In the genomic region with DNA sequence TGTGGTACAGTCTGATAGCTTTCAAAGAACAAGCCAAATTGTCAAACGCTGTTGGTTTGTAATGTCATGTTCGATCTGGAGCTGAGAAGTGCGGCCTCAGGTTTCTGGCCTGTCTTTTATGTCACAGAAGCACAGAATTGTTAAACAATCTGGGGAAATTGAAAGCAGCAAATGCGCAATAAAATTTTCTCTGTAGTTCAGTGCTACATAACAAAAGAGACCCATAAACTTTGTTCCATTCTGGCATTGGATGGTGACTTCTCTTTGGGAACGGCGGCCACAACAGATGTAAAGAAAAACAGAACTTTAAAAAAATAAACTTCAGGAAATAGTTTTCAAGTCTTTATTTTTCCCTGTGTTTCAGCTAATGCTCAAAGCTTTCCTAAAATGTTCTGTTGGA, we compare ENCODE assay signal across 26 cellular contexts.
"Had no signal": no experiment of that assay in that cellular context is flagged by ENCODE, and none has a peak within 500 bp of the region (broad histone marks: within the 10 kb centered on the region; RNA-seq: fewer than 3 reads in every experiment).

No MANE protein-coding gene starts in this region.

- H3K9me3 ChIP-seq: ascending aorta, esophagus squamous epithelium had no signal

- H3K36me3 Mint-ChIP-seq: activated naive CD4-positive, alpha-beta T cell treated with anti-CD3 and anti-CD28 coated beads, Interleukin-2, amount 10 ng/mL, durations not matched to agents 7 days and 5 days; activated naive CD8-positive, alpha-beta T cell treated with anti-CD3 and anti-CD28 coated beads, Interleukin-2, amount 10 ng/mL, durations not matched to agents 7 days and 5 days had no signal

- H3K36me3 ChIP-seq: ascending aorta, brain microvascular endothelial cell, esophagus squamous epithelium, gastroesophageal sphincter had no signal

- H3K27ac ChIP-seq: ascending aorta, brain microvascular endothelial cell, epithelial cell of prostate, esophagus squamous epithelium, gastroesophageal sphincter had no signal

- H3K27me3 ChIP-seq: ascending aorta, brain microvascular endothelial cell, esophagus squamous epithelium, gastroesophageal sphincter had no signal

- DNase-seq: activated CD4-positive, alpha-beta memory T cell treated with anti-CD3 and anti-CD28 coated beads, Interleukin-2, amount 10 ng/mL, durations not matched to agents 7 days and 5 days; activated CD4-positive, alpha-beta T cell treated with anti-CD3 and anti-CD28 coated beads for 36 hours; activated CD4-positive, alpha-beta T cell treated with anti-CD3 and anti-CD28 coated beads, Interleukin-2, amount 10 ng/mL, durations not matched to agents 24 days and 14 days; activated CD4-positive, alpha-beta T cell treated with anti-CD3 and anti-CD28 coated beads, Interleukin-2, amount 50 U/mL, for 4 hours; activated CD4-positive, CD25-positive, alpha-beta regulatory T cell; activated CD4-positive, CD25-positive, alpha-beta regulatory T cell treated with anti-CD3 and anti-CD28 coated beads, Interleukin-2, amount 50 U/mL, for 72 hours; activated CD8-positive, alpha-beta memory T cell treated with anti-CD3 and anti-CD28 coated beads, Interleukin-2, amount 50 U/mL, for 48 hours; activated gamma-delta T cell; activated naive CD4-positive, alpha-beta T cell; activated naive CD4-positive, alpha-beta T cell treated with anti-CD3 and anti-CD28 coated beads, Interleukin-2, amount 10 ng/mL, durations not matched to agents 7 days and 5 days; activated naive CD8-positive, alpha-beta T cell treated with anti-CD3 and anti-CD28 coated beads, Interleukin-2, amount 10 ng/mL, durations not matched to agents 7 days and 5 days; activated T-cell treated with anti-CD3 and anti-CD28 coated beads for 4 hours; activated T-cell treated with anti-CD3 and anti-CD28 coated beads, Interleukin-2, amount 50 U/mL, for 24 hours; activated T-cell treated with anti-CD3 and anti-CD28 coated beads, Interleukin-2, amount 50 U/mL, for 72 hours; brain microvascular endothelial cell; cortex of kidney; dermis blood vessel endothelial cell; effector CD8-positive, alpha-beta T cell; esophagus squamous epithelium; foreskin melanocyte; T-helper 2 cell had no signal

- H3K9me3 Mint-ChIP-seq: activated CD4-positive, alpha-beta memory T cell treated with anti-CD3 and anti-CD28 coated beads, Interleukin-2, amount 10 ng/mL, durations not matched to agents 7 days and 5 days; activated CD4-positive, alpha-beta T cell treated with anti-CD3 and anti-CD28 coated beads, Interleukin-2, amount 10 ng/mL, durations not matched to agents 24 days and 14 days; activated T-cell treated with anti-CD3 and anti-CD28 coated beads, Interleukin-2, amount 50 U/mL, for 72 hours had no signal

- H3K27ac Mint-ChIP-seq: activated CD4-positive, alpha-beta memory T cell treated with anti-CD3 and anti-CD28 coated beads, Interleukin-2, amount 10 ng/mL, durations not matched to agents 7 days and 5 days; activated CD4-positive, alpha-beta T cell treated with anti-CD3 and anti-CD28 coated beads for 36 hours; activated CD4-positive, alpha-beta T cell treated with anti-CD3 and anti-CD28 coated beads, Interleukin-2, amount 10 ng/mL, durations not matched to agents 24 days and 14 days; activated naive CD4-positive, alpha-beta T cell treated with anti-CD3 and anti-CD28 coated beads, Interleukin-2, amount 10 ng/mL, durations not matched to agents 7 days and 5 days; activated naive CD4-positive, alpha-beta T cell treated with anti-CD3 and anti-CD28 coated beads, Interleukin-2, amount 50 U/mL, for 72 hours; activated naive CD8-positive, alpha-beta T cell treated with anti-CD3 and anti-CD28 coated beads, Interleukin-2, amount 10 ng/mL, durations not matched to agents 7 days and 5 days; activated T-cell treated with anti-CD3 and anti-CD28 coated beads, Interleukin-2, amount 50 U/mL, for 24 hours; activated T-cell treated with anti-CD3 and anti-CD28 coated beads, Interleukin-2, amount 50 U/mL, for 72 hours had no signal

- H3K4me1 ChIP-seq: ascending aorta, esophagus squamous epithelium had no signal

- H3K4me3 ChIP-seq: ascending aorta, esophagus squamous epithelium, gastroesophageal sphincter had no signal

- H3K4me3 Mint-ChIP-seq: activated CD4-positive, alpha-beta memory T cell treated with anti-CD3 and anti-CD28 coated beads, Interleukin-2, amount 10 ng/mL, durations not matched to agents 7 days and 5 days; activated CD4-positive, alpha-beta T cell treated with anti-CD3 and anti-CD28 coated beads for 36 hours; activated CD4-positive, alpha-beta T cell treated with anti-CD3 and anti-CD28 coated beads, Interleukin-2, amount 10 ng/mL, durations not matched to agents 24 days and 14 days; activated naive CD4-positive, alpha-beta T cell treated with anti-CD3 and anti-CD28 coated beads, Interleukin-2, amount 10 ng/mL, durations not matched to agents 7 days and 5 days; activated naive CD8-positive, alpha-beta T cell treated with anti-CD3 and anti-CD28 coated beads, Interleukin-2, amount 10 ng/mL, durations not matched to agents 7 days and 5 days; activated T-cell treated with anti-CD3 and anti-CD28 coated beads, Interleukin-2, amount 50 U/mL, for 24 hours; activated T-cell treated with anti-CD3 and anti-CD28 coated beads, Interleukin-2, amount 50 U/mL, for 72 hours; central memory CD8-positive, alpha-beta T cell had no signal

- H3K4me1 Mint-ChIP-seq: activated CD4-positive, alpha-beta memory T cell treated with anti-CD3 and anti-CD28 coated beads, Interleukin-2, amount 10 ng/mL, durations not matched to agents 7 days and 5 days; activated CD4-positive, alpha-beta T cell treated with anti-CD3 and anti-CD28 coated beads for 36 hours; activated CD4-positive, alpha-beta T cell treated with anti-CD3 and anti-CD28 coated beads, Interleukin-2, amount 10 ng/mL, durations not matched to agents 24 days and 14 days; activated naive CD4-positive, alpha-beta T cell treated with anti-CD3 and anti-CD28 coated beads, Interleukin-2, amount 10 ng/mL, durations not matched to agents 7 days and 5 days; activated naive CD8-positive, alpha-beta T cell treated with anti-CD3 and anti-CD28 coated beads, Interleukin-2, amount 10 ng/mL, durations not matched to agents 7 days and 5 days; central memory CD8-positive, alpha-beta T cell had no signal

- H3K27me3 Mint-ChIP-seq: activated CD4-positive, alpha-beta memory T cell treated with anti-CD3 and anti-CD28 coated beads, Interleukin-2, amount 10 ng/mL, durations not matched to agents 7 days and 5 days; activated CD4-positive, alpha-beta T cell treated with anti-CD3 and anti-CD28 coated beads for 36 hours; activated CD4-positive, alpha-beta T cell treated with anti-CD3 and anti-CD28 coated beads, Interleukin-2, amount 10 ng/mL, durations not matched to agents 24 days and 14 days; activated naive CD4-positive, alpha-beta T cell treated with anti-CD3 and anti-CD28 coated beads, Interleukin-2, amount 10 ng/mL, durations not matched to agents 7 days and 5 days; activated naive CD8-positive, alpha-beta T cell treated with anti-CD3 and anti-CD28 coated beads, Interleukin-2, amount 10 ng/mL, durations not matched to agents 7 days and 5 days; activated T-cell treated with anti-CD3 and anti-CD28 coated beads, Interleukin-2, amount 50 U/mL, for 24 hours; central memory CD8-positive, alpha-beta T cell had no signal
